20 cellular contexts compared by ENCODE assay signal in the genomic region with DNA sequence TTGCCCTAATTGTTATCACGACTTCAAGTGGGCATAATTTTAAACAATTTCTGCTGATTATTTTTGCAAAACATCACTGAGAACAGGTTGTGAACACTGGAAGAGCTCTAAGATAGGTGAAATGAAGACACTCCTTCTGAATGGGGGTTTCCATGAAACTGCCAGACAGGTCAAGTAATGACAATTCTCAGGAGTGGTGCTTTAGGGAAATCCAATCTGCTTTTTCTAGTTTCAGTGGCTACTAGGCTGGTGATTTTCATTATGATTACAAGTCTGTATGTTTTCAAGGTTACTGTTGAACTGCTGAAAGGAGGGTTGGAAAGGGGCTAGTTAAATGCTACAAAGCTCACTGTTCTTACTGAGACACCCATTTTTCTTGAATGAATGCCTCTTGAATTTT.
"Had no signal": no experiment of that assay in that cellular context is flagged by ENCODE, and none has a peak within 500 bp of the region (broad histone marks: within the 10 kb centered on the region; RNA-seq: fewer than 3 reads in every experiment).

No MANE protein-coding gene starts in this region.

- H3K27ac Mint-ChIP-seq: activated naive CD4-positive, alpha-beta T cell treated with anti-CD3 and anti-CD28 coated beads, Interleukin-2, amount 50 U/mL, for 24 hours; brain; naive thymus-derived CD4-positive, alpha-beta T cell; WTC11 had no signal

- H3K4me1 Mint-ChIP-seq: activated naive CD4-positive, alpha-beta T cell treated with anti-CD3 and anti-CD28 coated beads, Interleukin-2, amount 50 U/mL, for 24 hours; brain; naive thymus-derived CD4-positive, alpha-beta T cell; WTC11 had no signal

- DNase-seq: activated gamma-delta T cell treated with Interleukin-2 at 50 U/mL for 16 hours; activated T-cell treated with anti-CD3 and anti-CD28 coated beads, Interleukin-2, amount 50 U/mL, for 1 hour; anterior cingulate cortex; central memory CD4-positive, alpha-beta T cell; effector memory CD4-positive, alpha-beta T cell; hippocampal formation; kidney glomerular epithelial cell; left lung; naive thymus-derived CD4-positive, alpha-beta T cell; spleen; stimulated activated CD4-positive, alpha-beta T cell treated with anti-CD3 and anti-CD28 coated beads, Interleukin-4, amount 100 ng/mL, for 1 hour; stimulated activated naive CD4-positive, alpha-beta T cell; testis; trophoblast cell; uterus had no signal

- H3K36me3 ChIP-seq: esophagus muscularis mucosa, left lung, prostate gland, spleen, uterus had no signal

- H3K4me1 ChIP-seq: esophagus muscularis mucosa, left lung, prostate gland, spleen, testis, uterus had no signal

- H3K36me3 Mint-ChIP-seq: activated naive CD4-positive, alpha-beta T cell treated with anti-CD3 and anti-CD28 coated beads, Interleukin-2, amount 50 U/mL, for 24 hours; brain; naive thymus-derived CD4-positive, alpha-beta T cell; WTC11 had no signal

- H3K27me3 Mint-ChIP-seq: activated naive CD4-positive, alpha-beta T cell treated with anti-CD3 and anti-CD28 coated beads, Interleukin-2, amount 50 U/mL, for 24 hours; brain; naive thymus-derived CD4-positive, alpha-beta T cell had no signal

- H3K4me3 ChIP-seq: esophagus muscularis mucosa, left lung, prostate gland, spleen, testis, uterus had no signal

- ATAC-seq: left lung; naive thymus-derived CD4-positive, alpha-beta T cell; WTC11 had no signal

- H3K9me3 ChIP-seq: esophagus muscularis mucosa, prostate gland, testis, uterus had no signal

- H3K27ac ChIP-seq: esophagus muscularis mucosa, left lung, prostate gland, spleen, testis, uterus had no signal

- H3K27me3 ChIP-seq: esophagus muscularis mucosa, left lung, spleen, testis, uterus had no signal

- H3K4me3 Mint-ChIP-seq: activated naive CD4-positive, alpha-beta T cell treated with anti-CD3 and anti-CD28 coated beads, Interleukin-2, amount 50 U/mL, for 24 hours; brain; naive thymus-derived CD4-positive, alpha-beta T cell; WTC11 had no signal
